Comparison of ENCODE assay signal across 9 cellular contexts in genomic region chr2:237208373-237209045, GRCh38.
DNase-seq lines count a peak whose midpoint lies in the region; ATAC-seq and TF ChIP-seq lines count a peak whose summit lies in the region.
"Had no signal": no experiment of that assay in that cellular context is flagged by ENCODE, and none has a peak within 500 bp of the region (broad histone marks: within the 10 kb centered on the region; RNA-seq: fewer than 3 reads in every experiment).

No MANE protein-coding gene starts in this region.

- H3K4me1 ChIP-seq in mucosa of descending colon (ENCODE audit: low read depth): no peaks in the 10 kb centered on the region
- H3K4me1 ChIP-seq in vagina: peaks cover 43% of the 10 kb centered on the region

- H3K27me3 ChIP-seq in vagina: no peaks in the 10 kb centered on the region

- DNase-seq in Right ventricle myocardium inferior (ENCODE audit: missing footprints) (no peak), cardiac septum (ENCODE audit: low spot score) (no peak), dedifferentiated amniotic fluid mesenchymal stem cell (ENCODE audit: extremely low spot score) (peak; percentile 80), mucosa of descending colon (no peak), vagina (ENCODE audit: extremely low spot score in 2 of 2) (peak in 1 of 2 donors; percentile 85), GM10248 (ENCODE audit: extremely low spot score) (no peak), T-cell (no peak)
- DNase-seq: activated naive CD8-positive, alpha-beta T cell treated with anti-CD3 and anti-CD28 coated beads, Interleukin-2, amount 10 ng/mL, durations not matched to agents 7 days and 5 days had no signal

- POLR2A ChIA-PET in GM10248 (lab: Yijun Ruan, JAX) (no interaction called here), T-cell (lab: Charles Lee) (no interaction called here)

- CTCF ChIA-PET in GM10248 (lab: Yijun Ruan, JAX) (no interaction called here), T-cell (lab: Charles Lee) (no interaction called here)

- H3K4me3 Mint-ChIP-seq in T-cell: no peak overlapping the region
- H3K4me3 Mint-ChIP-seq: activated naive CD8-positive, alpha-beta T cell treated with anti-CD3 and anti-CD28 coated beads, Interleukin-2, amount 10 ng/mL, durations not matched to agents 7 days and 5 days had no signal

- peak; percentile 67 for ATAC-seq in Right ventricle myocardium inferior
- ATAC-seq in mucosa of descending colon: peak; percentile 27
- ATAC-seq in T-cell (replicated peaks in 1 of 4): no peak
- ATAC-seq in GM18502 (IDR thresholded peaks at IDR 0.05; ENCODE audit: poor library complexity, unreplicated experiment): no peak

- H3K9me3 ChIP-seq in mucosa of descending colon (no peaks in the 10 kb centered on the region), vagina (no peaks in the 10 kb centered on the region)

- H3K9me3 Mint-ChIP-seq in T-cell: no peaks in the 10 kb centered on the region
- H3K9me3 Mint-ChIP-seq: activated naive CD8-positive, alpha-beta T cell treated with anti-CD3 and anti-CD28 coated beads, Interleukin-2, amount 10 ng/mL, durations not matched to agents 7 days and 5 days had no signal

- H3K36me3 ChIP-seq in mucosa of descending colon (ENCODE audit: low read depth) (no peaks in the 10 kb centered on the region), vagina (no peaks in the 10 kb centered on the region)

- H3K27ac Mint-ChIP-seq in T-cell: no peak overlapping the region
- H3K27ac Mint-ChIP-seq: activated naive CD8-positive, alpha-beta T cell treated with anti-CD3 and anti-CD28 coated beads, Interleukin-2, amount 10 ng/mL, durations not matched to agents 7 days and 5 days had no signal

- H3K36me3 Mint-ChIP-seq in T-cell: no peaks in the 10 kb centered on the region
- H3K36me3 Mint-ChIP-seq: activated naive CD8-positive, alpha-beta T cell treated with anti-CD3 and anti-CD28 coated beads, Interleukin-2, amount 10 ng/mL, durations not matched to agents 7 days and 5 days had no signal

- no peaks in the 10 kb centered on the region for H3K4me1 Mint-ChIP-seq in T-cell
- H3K4me1 Mint-ChIP-seq: activated naive CD8-positive, alpha-beta T cell treated with anti-CD3 and anti-CD28 coated beads, Interleukin-2, amount 10 ng/mL, durations not matched to agents 7 days and 5 days had no signal

- peaks cover 16 to 33% of the 10 kb centered on the region in 2 donors for H3K27me3 Mint-ChIP-seq in T-cell
- H3K27me3 Mint-ChIP-seq: activated naive CD8-positive, alpha-beta T cell treated with anti-CD3 and anti-CD28 coated beads, Interleukin-2, amount 10 ng/mL, durations not matched to agents 7 days and 5 days had no signal

- H3K27ac ChIP-seq in vagina: peak overlapping the region; percentile 85

- TF ChIP-seq CTCF in mucosa of descending colon (IDR thresholded peaks at IDR 0.05) (no peak), vagina (IDR thresholded peaks at IDR 0.05) (no peak), GM10248 (IDR thresholded peaks at IDR 0.05; ENCODE audit: control extremely low read depth, extremely low read depth, low read depth, missing control alignments) (no peak)

- H3K4me3 ChIP-seq in mucosa of descending colon (no peak overlapping the region), vagina (no peak overlapping the region)

- intact Hi-C loops in Right ventricle myocardium inferior (cut with DNase I): loop anchor here (5.0 kb wide), 2 partner anchors 84 to 109 kb away; no protein-coding TSS in a partner anchor
- intact Hi-C loops in cardiac septum (cut with DNase I): loop anchor here (5.0 kb wide), 1 partner anchor 199 kb away; no protein-coding TSS in a partner anchor
- intact Hi-C loops in mucosa of descending colon (cut with DNase I, micrococcal nuclease): no loop called here
- intact Hi-C loops in vagina (cut with DNase I): no loop called here

- no peak for TF ChIP-seq POLR2A in vagina (IDR thresholded peaks at IDR 0.05)

Comparison
In these comparisons a context has a peak if more than half of its experiments do, and no peak if none do; other contexts are left out.
1. ATAC-seq: peak in Right ventricle myocardium inferior (single experiment) and mucosa of descending colon (single experiment); none in T-cell (0 of 4) and GM18502 (single experiment).
2. intact Hi-C loops: an anchor here in Right ventricle myocardium inferior (5.0 kb wide) and cardiac septum (5.0 kb wide); none called in mucosa of descending colon and vagina.